ENCODE assay signal across 12 cellular contexts in the genomic region with DNA sequence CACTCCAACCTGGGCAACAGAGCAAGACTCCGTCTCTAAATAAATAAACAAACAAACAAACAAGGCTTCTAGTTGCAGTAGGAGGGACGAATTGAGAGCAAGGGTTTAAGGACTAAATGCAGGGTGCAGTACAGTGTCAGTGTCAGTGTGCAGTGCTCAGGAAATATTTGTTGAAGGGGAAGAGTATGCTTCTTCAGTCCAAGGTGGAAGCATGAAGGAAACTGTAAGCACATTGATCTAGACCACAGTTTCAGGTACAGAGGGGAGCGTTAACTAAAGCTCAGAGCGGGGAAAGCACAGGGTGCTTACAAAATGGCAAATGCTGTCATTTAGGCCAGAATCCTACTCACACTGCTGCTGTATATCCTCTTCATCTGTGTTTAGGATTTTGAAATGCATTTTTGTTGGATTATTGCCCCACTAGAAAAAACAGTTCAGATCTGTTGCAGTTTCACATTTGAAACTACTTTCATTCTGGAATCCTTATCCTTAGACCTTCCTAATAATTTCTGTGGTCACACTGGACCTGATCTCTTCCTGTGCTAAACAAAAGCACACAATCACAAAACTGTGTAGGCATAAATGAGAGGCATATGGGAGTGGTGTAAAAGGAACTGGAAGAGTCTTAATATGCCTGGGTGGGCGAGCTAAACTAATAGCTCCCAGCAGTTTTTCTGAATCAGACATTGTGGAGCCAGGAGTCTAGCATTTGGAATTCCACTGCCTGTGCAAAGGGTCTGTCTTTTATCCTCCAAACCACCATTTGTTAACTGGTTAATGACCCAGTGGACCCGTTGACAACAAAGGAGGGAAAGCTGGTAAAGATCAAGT. TPM values are rescaled to one million over a fixed set of nuclear protein-coding genes. Genes with fewer than 3 reads are reported as not detected.
DNase-seq lines count a peak whose midpoint lies in the region; ATAC-seq and TF ChIP-seq lines count a peak whose summit lies in the region.
"Had no signal": no experiment of that assay in that cellular context is flagged by ENCODE, and none has a peak within 500 bp of the region (broad histone marks: within the 10 kb centered on the region; RNA-seq: fewer than 3 reads in every experiment).

No MANE protein-coding gene starts in this region.

- H3K27ac Mint-ChIP-seq in HFFc6, result peak overlapping the region; percentile 77
- H3K27ac Mint-ChIP-seq in mesothelial cell of epicardium, result peak overlapping the region; percentile 97
- H3K27ac Mint-ChIP-seq: dendritic cell treated with granulocyte-macrophage colony-stimulating factor and Interleukin-4, amounts not matched to agents 40 ng/mL and 50 ng/mL, for 4 days; T-helper 1 cell treated with Interleukin-12 subunit alpha and Interleukin-12 subunit beta and Interleukin-4 antibody, amounts not matched to agents 30 μg/mL and 1 μg/mL, for 36 hours had no signal

- H3K9me3 Mint-ChIP-seq in HFFc6, result no peaks in the 10 kb centered on the region
- no peaks in the 10 kb centered on the region for H3K9me3 Mint-ChIP-seq in mesothelial cell of epicardium
- H3K9me3 Mint-ChIP-seq: CD4-positive, alpha-beta memory T cell; dendritic cell treated with granulocyte-macrophage colony-stimulating factor and Interleukin-4, amounts not matched to agents 40 ng/mL and 50 ng/mL, for 4 days; T-helper 1 cell treated with Interleukin-12 subunit alpha and Interleukin-12 subunit beta and Interleukin-4 antibody, amounts not matched to agents 30 μg/mL and 1 μg/mL, for 36 hours had no signal

- no peaks in the 10 kb centered on the region for H3K36me3 Mint-ChIP-seq in HFFc6 (ENCODE audit: low read depth)
- H3K36me3 Mint-ChIP-seq in mesothelial cell of epicardium, result no peaks in the 10 kb centered on the region

- H3K27me3 Mint-ChIP-seq in HFFc6 (ENCODE audit: insufficient read depth) (no peaks in the 10 kb centered on the region; the same call in 1 of the 2 replicates), mesothelial cell of epicardium (ENCODE audit: low read depth) (no peaks in the 10 kb centered on the region)
- H3K27me3 Mint-ChIP-seq: CD4-positive, alpha-beta memory T cell; dendritic cell treated with granulocyte-macrophage colony-stimulating factor and Interleukin-4, amounts not matched to agents 40 ng/mL and 50 ng/mL, for 4 days had no signal

- ATAC-seq in HG03097 (IDR thresholded peaks at IDR 0.05; ENCODE audit: low FRiP score, unreplicated experiment), result no peak
- ATAC-seq: GM12878 had no signal

- DNase-seq in AG08395 (ENCODE audit: low spot score) (peak; percentile 18), HFFc6 (no peak), cerebellar cortex (ENCODE audit: low spot score) (peak; percentile 23), mesothelial cell of epicardium (ENCODE audit: low spot score in 2 of 2, unreplicated experiment in 2 of 2) (no peak), RPMI8226 (no peak), COR-L47 (lab: John Stamatoyannopoulos, UW) (no peak)
- no peak for DNase-seq in activated naive CD4-positive, alpha-beta T cell treated with anti-CD3 and anti-CD28 coated beads, Interleukin-2, amount 50 U/mL, for 16 hours
- DNase-seq: CD4-positive, alpha-beta memory T cell had no signal

- H3K4me3 Mint-ChIP-seq in HFFc6, result peak overlapping the region; percentile 61
- H3K4me3 Mint-ChIP-seq in mesothelial cell of epicardium, result peak overlapping the region; percentile 5
- H3K4me3 Mint-ChIP-seq: dendritic cell treated with granulocyte-macrophage colony-stimulating factor and Interleukin-4, amounts not matched to agents 40 ng/mL and 50 ng/mL, for 4 days; T-helper 1 cell treated with Interleukin-12 subunit alpha and Interleukin-12 subunit beta and Interleukin-4 antibody, amounts not matched to agents 30 μg/mL and 1 μg/mL, for 36 hours had no signal

- H3K4me1 Mint-ChIP-seq in HFFc6 (ENCODE audit: low read depth), result peaks cover 29% of the 10 kb centered on the region
- H3K4me1 Mint-ChIP-seq in mesothelial cell of epicardium, result peaks cover 37% of the 10 kb centered on the region

- TF ChIP-seq CTCF in HFFc6 (IDR thresholded peaks at IDR 0.05) (no peak), mesothelial cell of epicardium (IDR thresholded peaks at IDR 0.05; ENCODE audit: unreplicated experiment) (no peak)

RNA-seq across cellular contexts. Expression of a gene that starts 41.4 kb away (rescaled TPM):
- 1 to 10 TPM; 7.0 to 9.1 (median 8.0) TPM for total RNA-seq in HFFc6 (2021; fragmentation: NEBNext Ultra II Directional; extraction: Animal tissue kit (Norgen Biotek cat#: 25700))
- total RNA-seq in mesothelial cell of epicardium, result 39.7 to 47.2 TPM (median 46.1 TPM) in 3 replicates

Comparison
In these comparisons a context has a peak if more than half of its experiments do, and no peak if none do; other contexts are left out.
1. DNase-seq: peak in AG08395 (single experiment) and cerebellar cortex (single experiment); none in HFFc6 (single experiment), mesothelial cell of epicardium (0 of 2), RPMI8226 (single experiment), COR-L47 (single experiment) and activated naive CD4-positive, alpha-beta T cell treated with anti-CD3 and anti-CD28 coated beads, Interleukin-2, amount 50 U/mL, for 16 hours (single experiment).